In the genomic region with DNA sequence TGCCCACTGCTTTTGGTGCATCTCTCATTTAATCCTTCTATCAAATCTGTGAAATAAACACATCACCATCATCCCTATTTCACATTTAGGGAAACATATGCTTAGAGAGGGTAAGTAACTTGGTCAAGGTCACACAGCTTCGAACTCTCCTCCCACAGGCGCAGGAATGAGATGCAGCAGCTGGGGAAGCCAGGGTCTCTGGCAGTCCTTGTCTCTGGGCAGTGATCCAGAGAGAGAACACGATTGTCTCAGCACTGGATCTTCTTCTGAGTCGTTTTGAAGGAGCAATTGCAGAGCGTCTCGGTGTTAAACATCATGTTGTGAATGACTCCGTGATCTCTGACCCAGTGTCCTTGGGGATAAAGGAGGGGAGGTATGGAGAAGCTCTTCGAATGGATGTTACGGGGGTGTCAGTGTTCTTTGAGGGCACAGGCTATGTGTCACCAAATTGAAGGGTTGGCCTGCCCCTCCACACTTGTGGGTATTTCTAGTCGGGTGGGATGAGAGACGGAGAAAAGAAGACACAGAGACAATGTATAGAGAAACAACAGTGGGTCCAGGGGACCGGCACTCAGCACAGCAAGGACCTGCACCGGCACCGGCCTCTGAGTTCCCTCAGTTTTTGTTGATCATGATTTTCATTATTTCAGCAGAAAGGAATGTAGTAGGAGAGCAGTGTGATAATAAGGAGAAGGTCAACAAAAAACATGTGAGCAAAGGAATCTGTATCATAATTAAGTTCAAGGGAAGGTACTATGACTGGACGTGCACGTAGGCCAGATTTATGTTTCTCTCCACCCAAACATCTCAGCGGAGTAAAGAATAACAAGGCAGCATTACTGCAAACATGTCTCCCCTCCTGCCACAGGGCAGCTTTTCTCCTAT, we compare ENCODE assay signal across 7 cellular contexts. TPM values are rescaled to one million over a fixed set of nuclear protein-coding genes. Genes with fewer than 3 reads are reported as not detected.
"Had no signal": no experiment of that assay in that cellular context is flagged by ENCODE, and none has a peak within 500 bp of the region (broad histone marks: within the 10 kb centered on the region; RNA-seq: fewer than 3 reads in every experiment).

No MANE protein-coding gene starts in this region.

RNA-seq across cellular contexts. Expression of gene ALG1L2, which starts 41.5 kb away (rescaled TPM):
- total RNA-seq: epithelial cell of proximal tubule, gastroesophageal sphincter, pulmonary artery endothelial cell, right atrium auricular region, temporal lobe, transverse colon had no signal
- polyA plus RNA-seq: pancreas had no signal
